In genomic region chr7:126718419-126718818, GRCh38 we compare ENCODE assay signal across 18 cellular contexts.
DNase-seq lines count a peak whose midpoint lies in the region; ATAC-seq, FAIRE-seq and TF ChIP-seq lines count a peak whose summit lies in the region.
"Had no signal": no experiment of that assay in that cellular context is flagged by ENCODE, and none has a peak within 500 bp of the region (broad histone marks: within the 10 kb centered on the region; RNA-seq: fewer than 3 reads in every experiment).

No MANE protein-coding gene starts in this region.

- FAIRE-seq in GM12878 (lab: Jason Lieb, UNC), result no peak
- FAIRE-seq: A549 had no signal

- no peaks in the 10 kb centered on the region for H3K9me3 Mint-ChIP-seq in activated naive CD8-positive, alpha-beta T cell treated with anti-CD3 and anti-CD28 coated beads, Interleukin-2, amount 50 U/mL, for 24 hours
- H3K9me3 Mint-ChIP-seq: CD4-positive, alpha-beta T cell had no signal

- no peak overlapping the region for H2AFZ ChIP-seq in GM12878 (ENCODE audit: control insufficient read depth, low read depth, low read length)

- TF ChIP-seq RAD21 in GM12878 (IDR thresholded peaks at IDR 0.05; ENCODE audit: insufficient read depth, low read depth, low read length), result no peak

- WGBS in GM12878 (ENCODE audit: insufficient coverage, insufficient replicate concordance, low lambda C conversion rate, missing lambda C conversion rate), result 97% methylated on average over 3 of the region's 3 CpGs

- no peak overlapping the region for H3K27ac ChIP-seq in GM12878 (ENCODE audit: control insufficient read depth, insufficient read depth)
- H3K27ac ChIP-seq: A549 had no signal

- H3K9me3 ChIP-seq in GM12878 (replicated peaks; ENCODE audit: control insufficient read depth, insufficient read depth, low read length), result no peaks in the 10 kb centered on the region
- H3K9me3 ChIP-seq: A549 had no signal

- no TSS peak for BruUV-seq in GM12878 (replicated peaks; lab: Mats Ljungman, UMichigan)

- H3K36me3 Mint-ChIP-seq in activated naive CD8-positive, alpha-beta T cell treated with anti-CD3 and anti-CD28 coated beads, Interleukin-2, amount 50 U/mL, for 24 hours (ENCODE audit: low read depth), result no peaks in the 10 kb centered on the region

- TF ChIP-seq EP300 in GM12878 (IDR thresholded peaks at IDR 0.05; ENCODE audit: borderline replicate concordance in 1 of 2, control insufficient read depth in 1 of 2, low read depth in 2 of 2, low read length in 2 of 2), result no peak

- no peak overlapping the region for H3K9ac ChIP-seq in GM12878 (ENCODE audit: control insufficient read depth, insufficient read depth, low read length)

- H3K4me1 Mint-ChIP-seq in activated naive CD8-positive, alpha-beta T cell treated with anti-CD3 and anti-CD28 coated beads, Interleukin-2, amount 50 U/mL, for 24 hours, result no peaks in the 10 kb centered on the region

- SMC1A ChIA-PET in GM12878 (lab: Charles Lee; ENCODE audit: uncharacterized antibody, unreplicated experiment), result interaction anchor here (0.7 to 6.0 kb wide), 23 partner anchors 9 to 270 kb away, joined by 3 to 115 read pairs (median 4); no protein-coding TSS in a partner anchor

- H3K27me3 ChIP-seq in GM12878 (replicated peaks in 1 of 2; ENCODE audit: control insufficient read depth in 2 of 2, insufficient read depth in 2 of 2, low read length in 1 of 2), result no peaks in the 10 kb centered on the region

- no peak overlapping the region for H3K27ac Mint-ChIP-seq in activated naive CD8-positive, alpha-beta T cell treated with anti-CD3 and anti-CD28 coated beads, Interleukin-2, amount 50 U/mL, for 24 hours
- H3K27ac Mint-ChIP-seq: CD4-positive, alpha-beta T cell had no signal

- no peak for DNase-seq in GM12878 (ENCODE audit: low read depth, low spot score)
- no peak for DNase-seq in HPDE6-E6E7 (ENCODE audit: extremely low spot score)
- DNase-seq in activated naive CD8-positive, alpha-beta T cell treated with anti-CD3 and anti-CD28 coated beads, Interleukin-2, amount 50 U/mL, for 24 hours, result no peak
- DNase-seq: Calu3; CD4-positive, alpha-beta T cell; NCI-H1105 treated with DMSO at 0.1 percent for 48 hours; NCI-H1694 treated with DMSO at 0.1 percent for 48 hours; NCI-H226; NCI-H524 treated with DMSO at 0.1 percent for 48 hours; RPMI8226; SIG-M5; T-helper 9 cell had no signal

- intact Hi-C loops in GM12878 (cut with micrococcal nuclease; ENCODE audit: unreplicated experiment), result no loop called here

- in situ Hi-C loops in GM12878 (cut with MboI), result no loop called here

- no peak overlapping the region for H3K4me2 ChIP-seq in GM12878 (ENCODE audit: control insufficient read depth, insufficient read depth)
- H3K4me2 ChIP-seq: A549 had no signal

- no peaks in the 10 kb centered on the region for H3K27me3 Mint-ChIP-seq in activated naive CD8-positive, alpha-beta T cell treated with anti-CD3 and anti-CD28 coated beads, Interleukin-2, amount 50 U/mL, for 24 hours
- H3K27me3 Mint-ChIP-seq: CD4-positive, alpha-beta T cell had no signal

- POLR2A ChIA-PET in GM12878 (lab: Charles Lee), result interaction anchor here (0.6 to 3.0 kb wide), 6 partner anchors 17 to 689 kb away, joined by 3 to 21 read pairs (median 4); no protein-coding TSS in a partner anchor

- H3K4me3 ChIP-seq in GM12878, result no peak overlapping the region
- H3K4me3 ChIP-seq: A549 had no signal

- no peaks in the 10 kb centered on the region for H4K20me1 ChIP-seq in GM12878 (ENCODE audit: control insufficient read depth, insufficient read depth)

- TF ChIP-seq POLR2A in GM12878 (IDR thresholded peaks at IDR 0.05; ENCODE audit: low read depth, low read length), result no peak

- no peak overlapping the region for H3K4me3 Mint-ChIP-seq in activated naive CD8-positive, alpha-beta T cell treated with anti-CD3 and anti-CD28 coated beads, Interleukin-2, amount 50 U/mL, for 24 hours
- H3K4me3 Mint-ChIP-seq: CD4-positive, alpha-beta T cell had no signal

- CTCF ChIA-PET in GM12878 (lab: Yijun Ruan, JAX), result interaction anchor here (0.6 to 4.8 kb wide), 11 partner anchors 11 to 956 kb away, joined by 3 to 43 read pairs (median 4); no protein-coding TSS in a partner anchor

- H3K4me1 ChIP-seq in GM12878 (ENCODE audit: control insufficient read depth, insufficient read depth, low read length), result peaks cover 11% of the 10 kb centered on the region
- H3K4me1 ChIP-seq: A549 had no signal

- no peak for TF ChIP-seq CTCF in GM12878 (IDR thresholded peaks at IDR 0.05 in 2 of 3, conservative IDR thresholded peaks at IDR 0.05 in 1 of 3; ENCODE audit: control insufficient read depth in 2 of 3, extremely low read depth in 1 of 3, insufficient read depth in 1 of 3, low read depth in 3 of 3, low read length in 3 of 3)

- no peaks in the 10 kb centered on the region for H3K79me2 ChIP-seq in GM12878 (ENCODE audit: control insufficient read depth, insufficient read depth, low read length)

- no peaks in the 10 kb centered on the region for H3K36me3 ChIP-seq in GM12878 (ENCODE audit: control insufficient read depth in 2 of 2, insufficient read depth in 2 of 2, low read length in 1 of 2)

- ATAC-seq in GM18517 (IDR thresholded peaks at IDR 0.05; ENCODE audit: unreplicated experiment) (peak; percentile 35), GM19025 (IDR thresholded peaks at IDR 0.05; ENCODE audit: low read depth, unreplicated experiment) (peak; percentile 40), HG03378 (IDR thresholded peaks at IDR 0.05; ENCODE audit: unreplicated experiment) (peak; percentile 42), GM12878 (peak; percentile 64), HG02642 (IDR thresholded peaks at IDR 0.05; ENCODE audit: poor library complexity, unreplicated experiment) (no peak)
- no peak for ATAC-seq in activated naive CD8-positive, alpha-beta T cell treated with anti-CD3 and anti-CD28 coated beads, Interleukin-2, amount 50 U/mL, for 24 hours
- ATAC-seq: A549, SK-N-SH treated with all-trans-retinoic acid at 6 μM for 48 hours had no signal

- RAD21 ChIA-PET in GM12878 (lab: Charles Lee; ENCODE audit: unreplicated experiment), result interaction anchor here (0.8 to 5.9 kb wide), 14 partner anchors 10 to 269 kb away, joined by 3 to 118 read pairs (median 4); no protein-coding TSS in a partner anchor

TF ChIP-seq in GM12878, 131 proteins besides CTCF, POLR2A, EP300 and RAD21:
- no peak for TF ChIP-seq RELA (IDR thresholded peaks at IDR 0.05; ENCODE audit: borderline replicate concordance, partially characterized antibody)
- peak; percentile 36 to 41; a peak in 2 of 4 replicates for TF ChIP-seq IKZF2 (IDR thresholded peaks at IDR 0.05)
- TF ChIP-seq DPF2 (IDR thresholded peaks at IDR 0.05), result peak; percentile 71
- peak; percentile 27; the same call in 1 of the 2 replicates for TF ChIP-seq MTA2 (IDR thresholded peaks at IDR 0.05; ENCODE audit: low read depth)
- no peak for TF ChIP-seq ZBED1 (IDR thresholded peaks at IDR 0.05; ENCODE audit: borderline replicate concordance)
- peak; percentile 54 for TF ChIP-seq IKZF1 (conservative IDR thresholded peaks at IDR 0.05)

Comparison
In these comparisons a context has a peak if more than half of its experiments do, and no peak if none do; other contexts are left out.
1. ATAC-seq: peak in GM18517 (single experiment), GM19025 (single experiment), HG03378 (single experiment) and GM12878 (single experiment); none in activated naive CD8-positive, alpha-beta T cell treated with anti-CD3 and anti-CD28 coated beads, Interleukin-2, amount 50 U/mL, for 24 hours (single experiment) and HG02642 (single experiment).